Comparison of ENCODE assay signal across 16 cellular contexts in the genomic region with DNA sequence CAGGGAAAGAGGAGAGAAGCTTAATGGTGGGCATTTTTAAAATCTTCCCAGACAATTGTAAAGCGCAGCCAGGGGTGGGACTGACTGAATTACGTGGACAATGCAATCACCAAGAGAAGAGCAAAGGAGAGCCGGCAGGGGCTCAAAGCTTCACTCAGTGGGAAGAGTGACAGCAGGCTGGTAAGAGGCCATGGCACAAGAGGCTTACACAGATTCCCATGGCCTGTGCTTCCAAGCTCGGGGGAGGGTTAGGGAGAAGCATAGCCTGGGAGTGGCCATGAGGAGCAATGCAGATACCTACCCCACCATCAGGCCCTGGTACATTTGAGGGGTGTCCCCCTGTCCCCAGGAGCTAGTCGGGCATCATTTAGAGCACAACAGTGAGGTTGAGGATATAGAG. TPM values are rescaled to one million over a fixed set of nuclear protein-coding genes. Genes with fewer than 3 reads are reported as not detected.
A peak's percentile ranks its signal among the peaks of the same experiment; 100 is the strongest.
DNase-seq lines count a peak whose midpoint lies in the region; ATAC-seq and TF ChIP-seq lines count a peak whose summit lies in the region.
"Had no signal": no experiment of that assay in that cellular context is flagged by ENCODE, and none has a peak within 500 bp of the region (broad histone marks: within the 10 kb centered on the region; RNA-seq: fewer than 3 reads in every experiment).

No MANE protein-coding gene starts in this region.

- peak overlapping the region; percentile 33 for H3K4me2 ChIP-seq in neural progenitor cell

- H3K9me3 Mint-ChIP-seq in neural progenitor cell (no peaks in the 10 kb centered on the region), type B pancreatic cell (no peaks in the 10 kb centered on the region)
- H3K9me3 Mint-ChIP-seq: CD8-positive, alpha-beta T cell had no signal

- H3K9ac ChIP-seq in neural progenitor cell = no peak overlapping the region

- H3K4me3 ChIP-seq in neural progenitor cell (no peak overlapping the region), aorta (ENCODE audit: low read length in 2 of 2) (no peak overlapping the region)

- H3K4me1 Mint-ChIP-seq in neural progenitor cell = peaks cover 16% of the 10 kb centered on the region
- no peaks in the 10 kb centered on the region for H3K4me1 Mint-ChIP-seq in type B pancreatic cell (ENCODE audit: unreplicated experiment)
- H3K4me1 Mint-ChIP-seq: CD14-positive monocyte had no signal

- intact Hi-C loops in left ventricle myocardium superior (cut with micrococcal nuclease) (no loop called here), aorta (cut with DNase I) (no loop called here)

- H3F3A ChIP-seq in neural progenitor cell (ENCODE audit: low read depth) = no peaks in the 10 kb centered on the region

- H3K27ac Mint-ChIP-seq in neural progenitor cell (peak overlapping the region; percentile 18), type B pancreatic cell (no peak overlapping the region)
- H3K27ac Mint-ChIP-seq: CD14-positive monocyte; CD8-positive, alpha-beta T cell had no signal

- peak; percentile 20 for DNase-seq in NCI-H82 (lab: John Stamatoyannopoulos, UW)
- no peak for DNase-seq in NCI-H82 treated with DMSO at 0.1 percent for 48 hours (lab: John Stamatoyannopoulos, UW; ENCODE audit: unreplicated experiment)
- DNase-seq in left ventricle myocardium superior = no peak
- DNase-seq in neural progenitor cell (ENCODE audit: low spot score) = peak; percentile 70
- DNase-seq in aorta = no peak
- no peak for DNase-seq in type B pancreatic cell (ENCODE audit: extremely low spot score, unreplicated experiment)
- DNase-seq in T-helper 2 cell = no peak
- DNase-seq: CD8-positive, alpha-beta T cell; COR-L47; DMS153; DMS79 treated with DMSO at 0.1 percent for 48 hours; EL had no signal

- ATAC-seq in left ventricle myocardium superior (peak; percentile 62), aorta (ENCODE audit: low FRiP score) (peak; percentile 11), GM21526 (IDR thresholded peaks at IDR 0.05; ENCODE audit: low FRiP score, unreplicated experiment) (no peak)
- ATAC-seq: CD8-positive, alpha-beta T cell; HCT116 had no signal

- H3K9me3 ChIP-seq in neural progenitor cell (ENCODE audit: low read depth) (no peaks in the 10 kb centered on the region), aorta (ENCODE audit: control insufficient read depth, low read length) (no peaks in the 10 kb centered on the region)

- TF ChIP-seq CTCF in neural progenitor cell (IDR thresholded peaks at IDR 0.05) (no peak), type B pancreatic cell (conservative IDR thresholded peaks at IDR 0.05) (no peak)

- H3K27ac ChIP-seq in neural progenitor cell (no peak overlapping the region), aorta (ENCODE audit: low read depth in 1 of 2, low read length in 2 of 2) (no peak overlapping the region)
- H3K27ac ChIP-seq: 22Rv1 had no signal

- peaks cover 7% of the 10 kb centered on the region for H3K27me3 Mint-ChIP-seq in neural progenitor cell (ENCODE audit: insufficient read depth, low read depth)
- peaks cover 5% of the 10 kb centered on the region for H3K27me3 Mint-ChIP-seq in type B pancreatic cell

- H3K4me1 ChIP-seq in neural progenitor cell (peaks cover 7% of the 10 kb centered on the region), aorta (ENCODE audit: control insufficient read depth in 1 of 2, insufficient read depth in 2 of 2, low read length in 2 of 2) (no peaks in the 10 kb centered on the region)

- H3K36me3 ChIP-seq in neural progenitor cell (no peaks in the 10 kb centered on the region), aorta (ENCODE audit: control insufficient read depth in 1 of 2, insufficient read depth in 2 of 2, low read length in 1 of 2) (no peaks in the 10 kb centered on the region)

- peak overlapping the region; percentile 50 for H2AFZ ChIP-seq in neural progenitor cell (replicated peaks)

- WGBS in aorta, 2 donors = 92% methylated on average over 5 of the region's 5 CpGs

- H4K20me1 ChIP-seq in neural progenitor cell (ENCODE audit: low read depth) = no peaks in the 10 kb centered on the region

- H3K27me3 ChIP-seq in neural progenitor cell = no peaks in the 10 kb centered on the region
- H3K27me3 ChIP-seq in aorta (ENCODE audit: control insufficient read depth in 1 of 2, insufficient read depth in 2 of 2, low read length in 1 of 2) = no peaks in the 10 kb centered on the region

- H3K79me2 ChIP-seq in neural progenitor cell (ENCODE audit: low read depth) = no peaks in the 10 kb centered on the region

- no peak overlapping the region for H3K4me3 Mint-ChIP-seq in neural progenitor cell
- no peak overlapping the region for H3K4me3 Mint-ChIP-seq in type B pancreatic cell
- H3K4me3 Mint-ChIP-seq: CD14-positive monocyte; CD8-positive, alpha-beta T cell had no signal

- no peaks in the 10 kb centered on the region for H3K36me3 Mint-ChIP-seq in neural progenitor cell
- H3K36me3 Mint-ChIP-seq in type B pancreatic cell = no peaks in the 10 kb centered on the region
- H3K36me3 Mint-ChIP-seq: CD14-positive monocyte; CD8-positive, alpha-beta T cell had no signal

RNA-seq across cellular contexts. Expression of a gene that starts 27.1 kb away (rescaled TPM):
- total RNA-seq in left ventricle myocardium superior (1.8 TPM), neural progenitor cell (ENCODE audit: low replicate concordance) (0.67 and 0.74 TPM in 2 replicates), aorta (1 to 10 TPM; 2.4 to 7.0 TPM), type B pancreatic cell (ENCODE audit: low replicate concordance) (0.69 and 1.3 TPM in 2 replicates)
- polyA plus RNA-seq in aorta = 10 to 100 TPM in 1 of 2 donors, 1 to 10 TPM in 1; 7.9 to 12.1 TPM
- total RNA-seq: CD8-positive, alpha-beta T cell had no signal

Comparison
In these comparisons a context has a peak if more than half of its experiments do, and no peak if none do; other contexts are left out.
1. DNase-seq: peak in NCI-H82 (single experiment) and neural progenitor cell (single experiment); none in NCI-H82 treated with DMSO at 0.1 percent for 48 hours (single experiment), left ventricle myocardium superior (single experiment), aorta (0 of 2), type B pancreatic cell (single experiment) and T-helper 2 cell (0 of 5).